Comparison of ENCODE assay signal across 14 cellular contexts in the genomic region with DNA sequence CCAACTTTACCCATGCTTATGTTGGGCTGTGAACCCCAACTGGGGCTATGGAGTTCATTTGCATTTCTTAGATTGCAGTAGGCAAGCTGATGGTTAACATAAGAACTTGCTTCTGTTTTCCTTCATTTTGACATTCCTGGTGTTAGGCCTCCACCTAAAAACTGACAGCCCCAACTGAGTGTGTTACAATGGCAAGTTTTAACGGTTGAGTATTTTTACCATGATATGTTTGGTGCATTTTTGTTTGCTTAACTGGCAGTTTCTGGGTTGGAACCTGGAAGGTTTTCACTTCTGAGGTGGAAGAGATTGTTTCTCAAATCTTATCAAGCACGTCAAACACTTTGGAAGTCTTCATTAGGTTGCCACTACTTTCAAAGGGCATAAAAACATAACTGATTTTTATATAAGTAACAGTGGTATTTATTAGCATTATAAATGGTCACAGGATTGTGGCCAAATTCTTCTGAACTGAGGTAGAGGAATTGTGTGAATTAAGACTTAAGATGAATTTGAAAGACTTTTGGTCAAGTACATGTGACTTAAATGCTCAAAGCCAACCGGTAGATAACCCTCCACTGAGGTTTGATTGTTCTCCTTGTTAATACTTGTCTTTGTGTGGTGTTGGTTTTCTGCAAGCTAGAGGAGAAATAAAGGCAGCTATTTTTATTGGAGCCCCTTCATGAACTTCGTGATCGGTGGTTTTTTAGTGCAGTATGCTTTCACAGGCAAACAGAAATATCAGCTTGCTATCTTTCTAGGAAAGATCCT. TPM values are rescaled to one million over a fixed set of nuclear protein-coding genes. Genes with fewer than 3 reads are reported as not detected.
DNase-seq lines count a peak whose midpoint lies in the region; ATAC-seq, FAIRE-seq and TF ChIP-seq lines count a peak whose summit lies in the region.
"Had no signal": no experiment of that assay in that cellular context is flagged by ENCODE, and none has a peak within 500 bp of the region (broad histone marks: within the 10 kb centered on the region; RNA-seq: fewer than 3 reads in every experiment).

No MANE protein-coding gene starts in this region.

- DNase-seq in A673 (ENCODE audit: low spot score) (no peak), mesothelial cell of epicardium (ENCODE audit: low spot score in 2 of 2, unreplicated experiment in 2 of 2) (no peak), caudate nucleus (lab: John Stamatoyannopoulos, UW) (no peak), body of pancreas (no peak), Right ventricle myocardium inferior (ENCODE audit: missing footprints) (no peak), NCI-H2107 treated with DMSO at 0.1 percent for 48 hours (lab: John Stamatoyannopoulos, UW; ENCODE audit: unreplicated experiment) (no peak)
- no peak for DNase-seq in activated CD4-positive, alpha-beta memory T cell treated with anti-CD3 and anti-CD28 coated beads for 36 hours
- DNase-seq: C1 segment of cervical spinal cord, esophagus squamous epithelium, IMR-90, NCI-H2029 treated with DMSO at 0.1 percent for 48 hours, T1000, uterus had no signal

- POLR2A ChIA-PET in A673 (lab: Charles Lee; ENCODE audit: low non-redundant PET) = interaction anchor here (0.6 kb wide), 1 partner anchor 131 kb away, joined by 3 read pairs; no protein-coding TSS in a partner anchor
- POLR2A ChIA-PET in activated CD4-positive, alpha-beta memory T cell treated with anti-CD3 and anti-CD28 coated beads for 36 hours (lab: Charles Lee) = interaction anchor here (1.4 to 1.8 kb wide), 4 partner anchors 8 to 95 kb away, joined by 3 to 10 read pairs (median 6); partner anchors contain the start of gene COMMD3

- H3K27me3 ChIP-seq in A673 (replicated peaks; ENCODE audit: insufficient read depth, low read depth, low read length, poor library complexity) (peaks cover 12% of the 10 kb centered on the region), body of pancreas (no peaks in the 10 kb centered on the region)
- H3K27me3 ChIP-seq: uterus had no signal

- intact Hi-C loops in A673 (cut with micrococcal nuclease; ENCODE audit: unreplicated experiment) = loop anchor here (10.0 kb wide), 2 partner anchors 329 to 829 kb away; no protein-coding TSS in a partner anchor
- intact Hi-C loops in activated CD4-positive, alpha-beta memory T cell treated with anti-CD3 and anti-CD28 coated beads for 36 hours (cut with micrococcal nuclease) = loop anchor here (2.0 to 5.0 kb wide), 2 partner anchors 17 to 301 kb away; no protein-coding TSS in a partner anchor
- intact Hi-C loops in body of pancreas (cut with DNase I) = no loop called here
- intact Hi-C loops in Right ventricle myocardium inferior (cut with DNase I) = loop anchor here (5.0 to 10.0 kb wide), 6 partner anchors 114 to 799 kb away; partner anchors contain the start of genes DNAJC1, PIP4K2A and SKIDA1

- peak overlapping the region; percentile 91 for H3K4me3 Mint-ChIP-seq in activated CD4-positive, alpha-beta memory T cell treated with anti-CD3 and anti-CD28 coated beads for 36 hours
- peak overlapping the region; percentile 90 for H3K4me3 Mint-ChIP-seq in mesothelial cell of epicardium

- H3K4me1 ChIP-seq in A673 (ENCODE audit: insufficient read depth, low read length, poor library complexity, severe bottlenecking) = peaks cover 28% of the 10 kb centered on the region
- peaks cover 42% of the 10 kb centered on the region for H3K4me1 ChIP-seq in body of pancreas
- H3K4me1 ChIP-seq: uterus had no signal

- H3K9me3 ChIP-seq in A673 (ENCODE audit: low read depth, low read length, poor library complexity, severe bottlenecking) (no peaks in the 10 kb centered on the region), body of pancreas (no peaks in the 10 kb centered on the region)
- H3K9me3 ChIP-seq: esophagus squamous epithelium, uterus had no signal

- H3K4me1 Mint-ChIP-seq in activated CD4-positive, alpha-beta memory T cell treated with anti-CD3 and anti-CD28 coated beads for 36 hours (ENCODE audit: low read depth) = peaks cover 48% of the 10 kb centered on the region
- peaks cover 48% of the 10 kb centered on the region for H3K4me1 Mint-ChIP-seq in mesothelial cell of epicardium

- 53 to 55% methylated on average over 5 of the region's 5 CpGs for WGBS in body of pancreas, 2 donors

- no peak for TF ChIP-seq POLR2A in body of pancreas (IDR thresholded peaks at IDR 0.05)

- peaks cover 24% of the 10 kb centered on the region for H3K36me3 Mint-ChIP-seq in activated CD4-positive, alpha-beta memory T cell treated with anti-CD3 and anti-CD28 coated beads for 36 hours
- H3K36me3 Mint-ChIP-seq in mesothelial cell of epicardium = peaks cover 5% of the 10 kb centered on the region

- TF ChIP-seq CTCF in A673 (conservative IDR thresholded peaks at IDR 0.05; ENCODE audit: low read depth, low read length) (no peak), mesothelial cell of epicardium (IDR thresholded peaks at IDR 0.05; ENCODE audit: unreplicated experiment) (no peak), body of pancreas (IDR thresholded peaks at IDR 0.05) (no peak)

- H3K27ac Mint-ChIP-seq in activated CD4-positive, alpha-beta memory T cell treated with anti-CD3 and anti-CD28 coated beads for 36 hours = no peak overlapping the region
- H3K27ac Mint-ChIP-seq in mesothelial cell of epicardium = no peak overlapping the region

- H3K4me3 ChIP-seq in A673 (ENCODE audit: low read depth, low read length, poor library complexity, severe bottlenecking) = peak overlapping the region; percentile 75
- H3K4me3 ChIP-seq in body of pancreas = no peak overlapping the region
- H3K4me3 ChIP-seq: uterus had no signal

- peak; percentile 99 for FAIRE-seq in G401.6 (lab: Jason Lieb, UNC)

- H3K36me3 ChIP-seq in A673 (ENCODE audit: insufficient read depth, low read length, poor library complexity, severe bottlenecking) (peaks cover 23% of the 10 kb centered on the region), body of pancreas (replicated peaks in 1 of 2; ENCODE audit: insufficient read depth in 1 of 2, low read depth in 2 of 2) (no peaks in the 10 kb centered on the region)
- H3K36me3 ChIP-seq: uterus had no signal

- ATAC-seq in body of pancreas (no peak), Right ventricle myocardium inferior (no peak)

- CTCF ChIA-PET in A673 (lab: Charles Lee) = no interaction called here
- CTCF ChIA-PET in activated CD4-positive, alpha-beta memory T cell treated with anti-CD3 and anti-CD28 coated beads for 36 hours (lab: Charles Lee) = interaction anchor here (0.9 to 1.4 kb wide), 3 partner anchors 8 to 330 kb away, joined by 3 to 5 read pairs (median 5); no protein-coding TSS in a partner anchor

- no peak overlapping the region for H3K27ac ChIP-seq in A673 (ENCODE audit: low read depth, low read length, poor library complexity, severe bottlenecking)
- no peak overlapping the region for H3K27ac ChIP-seq in caudate nucleus (ENCODE audit: low read depth, low read length)
- H3K27ac ChIP-seq in body of pancreas = no peak overlapping the region
- H3K27ac ChIP-seq: esophagus squamous epithelium, uterus had no signal

- H3K9me3 Mint-ChIP-seq in activated CD4-positive, alpha-beta memory T cell treated with anti-CD3 and anti-CD28 coated beads for 36 hours = no peaks in the 10 kb centered on the region
- no peaks in the 10 kb centered on the region for H3K9me3 Mint-ChIP-seq in mesothelial cell of epicardium

- H3K27me3 Mint-ChIP-seq in activated CD4-positive, alpha-beta memory T cell treated with anti-CD3 and anti-CD28 coated beads for 36 hours = peaks cover 22% of the 10 kb centered on the region
- peaks cover 44% of the 10 kb centered on the region for H3K27me3 Mint-ChIP-seq in mesothelial cell of epicardium (ENCODE audit: low read depth)

- BruUV-seq in A673 (replicated peaks; lab: Mats Ljungman, UMichigan) = no TSS peak

RNA-seq across cellular contexts. Expression of gene BMI1, which starts 2.8 kb away (rescaled TPM):
- total RNA-seq in A673 (2021) (65.3 and 85.2 TPM in 2 replicates), mesothelial cell of epicardium (45.2 to 52.3 TPM (median 52.1 TPM) in 3 replicates), body of pancreas (10 to 100 TPM; 24.7 to 38.7 TPM), Right ventricle myocardium inferior (34.4 TPM)
- 10 to 100 TPM; 58.8 to 63.5 TPM for total RNA-seq in activated CD4-positive, alpha-beta memory T cell treated with anti-CD3 and anti-CD28 coated beads for 36 hours

RNA-seq across cellular contexts. Expression of gene COMMD3, which starts 7.5 kb away (rescaled TPM):
- total RNA-seq in A673 (2021) (66.0 and 72.6 TPM in 2 replicates), mesothelial cell of epicardium (57.3 to 61.3 TPM (median 58.9 TPM) in 3 replicates), body of pancreas (10 to 100 TPM; 14.8 to 32.7 TPM), Right ventricle myocardium inferior (89.9 TPM)
- 10 to 100 TPM; 84.6 to 91.4 TPM for total RNA-seq in activated CD4-positive, alpha-beta memory T cell treated with anti-CD3 and anti-CD28 coated beads for 36 hours

RNA-seq across cellular contexts. Expression of gene SPAG6, which starts 21.6 kb away (rescaled TPM):
- total RNA-seq in A673 (2021) = 0.39 and 0.74 TPM in 2 replicates
- total RNA-seq in activated CD4-positive, alpha-beta memory T cell treated with anti-CD3 and anti-CD28 coated beads for 36 hours = under 1 TPM in 1 of 2 experiments, not detected in 1; 0.24 TPM
- 0.16 to 0.45 TPM (median 0.18 TPM) in 3 replicates for total RNA-seq in mesothelial cell of epicardium
- total RNA-seq in body of pancreas = under 1 TPM in 1 of 2 donors, not detected in 1; 0.26 TPM
- total RNA-seq in Right ventricle myocardium inferior = not detected
- total RNA-seq: IMR-90 had no signal
